Comparison of ENCODE assay signal across 8 cellular contexts in genomic region chr10:112184379-112184778, GRCh38. TPM values are rescaled to one million over a fixed set of nuclear protein-coding genes. Genes with fewer than 3 reads are reported as not detected.
DNase-seq lines count a peak whose midpoint lies in the region; ATAC-seq and TF ChIP-seq lines count a peak whose summit lies in the region.

No MANE protein-coding gene starts in this region.

- H3K9ac ChIP-seq in BLaER1 (peak overlapping the region; percentile 80), mesendoderm (ENCODE audit: low read length) (no peak overlapping the region)

- H3K4me1 Mint-ChIP-seq in chondrocyte (ENCODE audit: low read depth): peaks cover 17% of the 10 kb centered on the region
- peaks cover 22% of the 10 kb centered on the region for H3K4me1 Mint-ChIP-seq in nephron progenitor cell

- peak overlapping the region; percentile 74 for H3K27ac ChIP-seq in BLaER1
- H3K27ac ChIP-seq in mesendoderm (ENCODE audit: low read depth, low read length): no peak overlapping the region

- H2BK15ac ChIP-seq in mesendoderm (replicated peaks; ENCODE audit: low read depth): no peak overlapping the region

- no peak overlapping the region for H2BK5ac ChIP-seq in mesendoderm (ENCODE audit: low read length)

- H3K4me1 ChIP-seq in BLaER1 (peaks cover 15% of the 10 kb centered on the region), mesendoderm (ENCODE audit: control insufficient read depth, low read depth, low read length) (peaks cover 2% of the 10 kb centered on the region)

- no CpG with 5 or more reads among the region's 2 CpGs for WGBS in mesendoderm (ENCODE audit: extremely low coverage, insufficient coverage, low lambda C conversion rate)

- H2AK5ac ChIP-seq in mesendoderm (ENCODE audit: low read length): no peak overlapping the region

- H3K4me2 ChIP-seq in BLaER1 (peak overlapping the region; percentile 82), mesendoderm (ENCODE audit: low read length) (no peak overlapping the region)

- H3K56ac ChIP-seq in mesendoderm (ENCODE audit: low read length): no peak overlapping the region

- H3K9me3 ChIP-seq in BLaER1: no peaks in the 10 kb centered on the region

- H3K9me3 Mint-ChIP-seq in chondrocyte (ENCODE audit: low read depth) (peaks cover 18% of the 10 kb centered on the region), nephron progenitor cell (peaks cover 34% of the 10 kb centered on the region)

- H3K18ac ChIP-seq in mesendoderm (ENCODE audit: low read length): no peak overlapping the region

- no peak overlapping the region for H3K27ac Mint-ChIP-seq in chondrocyte (ENCODE audit: unreplicated experiment)
- H3K27ac Mint-ChIP-seq in nephron progenitor cell: no peak overlapping the region

- H3K4me3 Mint-ChIP-seq in chondrocyte (ENCODE audit: unreplicated experiment) (peak overlapping the region; percentile 18), nephron progenitor cell (peak overlapping the region; percentile 97)

- H3K79me1 ChIP-seq in mesendoderm (ENCODE audit: low read length): peaks cover 4% of the 10 kb centered on the region

- H4K5ac ChIP-seq in mesendoderm (ENCODE audit: low read length): no peak overlapping the region

- no peaks in the 10 kb centered on the region for H3K79me2 ChIP-seq in mesendoderm (ENCODE audit: control insufficient read depth, insufficient read depth, low read length)

- H4K8ac ChIP-seq in mesendoderm (ENCODE audit: low read depth, low read length): no peak overlapping the region

- TF ChIP-seq CTCF in chondrocyte (IDR thresholded peaks at IDR 0.05) (no peak), nephron progenitor cell (IDR thresholded peaks at IDR 0.05) (no peak)

- ATAC-seq in GM21529 (IDR thresholded peaks at IDR 0.05; ENCODE audit: unreplicated experiment): no peak
- no peak for ATAC-seq in GM18505 (IDR thresholded peaks at IDR 0.05; ENCODE audit: unreplicated experiment)

- H3K27me3 Mint-ChIP-seq in chondrocyte (ENCODE audit: low read depth) (peaks cover 7% of the 10 kb centered on the region), nephron progenitor cell (ENCODE audit: low read depth, poor library complexity) (peaks cover 4% of the 10 kb centered on the region)

- H3K4ac ChIP-seq in mesendoderm (ENCODE audit: low read depth, low read length): no peak overlapping the region

- no peaks in the 10 kb centered on the region for H3K27me3 ChIP-seq in BLaER1
- no peaks in the 10 kb centered on the region for H3K27me3 ChIP-seq in mesendoderm (ENCODE audit: insufficient read depth, low read length, poor library complexity)

- H3K36me3 Mint-ChIP-seq in chondrocyte (ENCODE audit: low read depth) (peaks cover 8% of the 10 kb centered on the region), nephron progenitor cell (ENCODE audit: low read depth) (peaks cover 16% of the 10 kb centered on the region)

- H3K4me3 ChIP-seq in BLaER1 (peak overlapping the region; percentile 95), mesendoderm (ENCODE audit: low read length) (no peak overlapping the region)
- peak overlapping the region; percentile 98 for H3K4me3 ChIP-seq in Jurkat, Clone E6-1 (ENCODE audit: low read length)

- no peak for DNase-seq in Jurkat, Clone E6-1 (ENCODE audit: low read depth, low spot score)
- no peak for DNase-seq in chondrocyte (ENCODE audit: low spot score)
- no peak for DNase-seq in nephron progenitor cell
- no peak for DNase-seq in mesendoderm
- DNase-seq in KG1 (lab: John Stamatoyannopoulos, UW): no peak

- H4K20me1 ChIP-seq in BLaER1: no peaks in the 10 kb centered on the region

- H3K36me3 ChIP-seq in BLaER1: peaks cover 12% of the 10 kb centered on the region; the same call in 1 of the 2 replicates
- no peaks in the 10 kb centered on the region for H3K36me3 ChIP-seq in mesendoderm (ENCODE audit: control insufficient read depth, insufficient read depth, low read length)

- H3K23ac ChIP-seq in mesendoderm (ENCODE audit: low read length): no peak overlapping the region

- no peak overlapping the region for H2BK120ac ChIP-seq in mesendoderm (ENCODE audit: low read depth, low read length)

- no peak for TF ChIP-seq POLR2A in GM18505 (IDR thresholded peaks at IDR 0.05; ENCODE audit: borderline replicate concordance, extremely low read depth, insufficient read depth, insufficient read length)

RNA-seq across cellular contexts. Expression of gene GPAM, which starts 0.8 kb away (rescaled TPM):
- 6.3 TPM for polyA plus RNA-seq in Jurkat, Clone E6-1 (2012; ENCODE audit: insufficient read depth, insufficient read length)
- total RNA-seq in chondrocyte: 10.8 to 14.1 TPM (median 11.1 TPM) in 3 replicates
- 6.3 TPM for polyA plus RNA-seq in mesendoderm (2013, experiment 1 of 2)
- polyA plus RNA-seq in mesendoderm (2013, experiment 2 of 2): 6.0 TPM
